Comparison of ENCODE assay signal across 8 cellular contexts in the genomic region with DNA sequence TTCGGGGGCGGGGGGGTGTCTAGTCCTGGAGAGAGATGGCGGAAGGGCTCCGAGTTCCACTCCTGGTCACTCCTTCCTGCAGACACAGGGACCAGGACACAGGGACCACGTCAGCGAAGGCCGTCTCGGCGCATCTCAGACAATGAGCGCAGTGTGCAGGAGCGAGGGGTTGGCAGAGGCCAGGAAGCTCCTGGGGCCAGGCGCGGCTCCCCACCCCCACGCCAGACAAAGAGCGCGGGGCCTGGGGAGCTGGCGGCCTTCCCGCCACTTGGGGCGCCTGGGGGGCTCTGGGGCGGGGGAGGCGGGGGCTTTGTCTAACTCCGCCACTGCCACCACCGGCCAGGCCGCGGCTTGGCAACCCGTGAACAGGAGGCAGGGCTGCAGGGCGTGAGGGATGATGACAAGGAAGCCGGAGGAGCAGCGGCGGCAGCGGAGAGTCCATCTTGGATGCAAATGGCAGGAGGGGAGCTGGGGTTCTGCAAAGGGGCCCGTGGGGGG. TPM values are rescaled to one million over a fixed set of nuclear protein-coding genes. Genes with fewer than 3 reads are reported as not detected.
DNase-seq lines count a peak whose midpoint lies in the region; ATAC-seq and TF ChIP-seq lines count a peak whose summit lies in the region.

No MANE protein-coding gene starts in this region.

- TF ChIP-seq EP300 in sigmoid colon (IDR thresholded peaks at IDR 0.05), result no peak

- ATAC-seq in T-cell (replicated peaks in 1 of 4), result peak; percentile 2 to 26 (median 7)
- no peak for ATAC-seq in HG02610 (IDR thresholded peaks at IDR 0.05; ENCODE audit: unreplicated experiment)

- no peaks in the 10 kb centered on the region for H3K27me3 Mint-ChIP-seq in T-cell

- H3K4me1 Mint-ChIP-seq in T-cell, result peaks cover 15 to 30% (median 28%) of the 10 kb centered on the region in 3 donors

- no peaks in the 10 kb centered on the region for H3K27me3 ChIP-seq in sigmoid colon

- H3K27ac ChIP-seq in sigmoid colon, result peak overlapping the region; percentile 84 to 90 (median 86)

- POLR2A ChIA-PET in T-cell (lab: Charles Lee), result interaction anchor here in 1 of 2 donors (0.6 to 1.1 kb wide), 2 partner anchors 28 to 167 kb away, joined by 3 read pairs; no protein-coding TSS in a partner anchor

- TF ChIP-seq CTCF in AG09309 (IDR thresholded peaks at IDR 0.05; ENCODE audit: control insufficient read depth, insufficient read depth, low read depth, low read length, missing control alignments) (no peak), sigmoid colon (IDR thresholded peaks at IDR 0.05) (no peak)

- peak; percentile 13 for DNase-seq in AG09309 (ENCODE audit: low read depth)
- peak; percentile 62 for DNase-seq in GM19238 (ENCODE audit: insufficient read length, low spot score)
- peak in 16 of 34 experiments; percentile 15 to 44 (median 22) for DNase-seq in T-cell
- DNase-seq in cerebellum (ENCODE audit: low spot score), result peak; percentile 74
- peak; percentile 69 for DNase-seq in iPS-NIHi7 (ENCODE audit: extremely low spot score)
- peak; percentile 88 for DNase-seq in sigmoid colon
- no peak for DNase-seq in NCI-H146 treated with DMSO at 0.1 percent for 48 hours (lab: John Stamatoyannopoulos, UW; ENCODE audit: unreplicated experiment)

- H3K9me3 Mint-ChIP-seq in T-cell, result no peaks in the 10 kb centered on the region

- peak overlapping the region in 1 of 2 donors; percentile 75 for H3K27ac Mint-ChIP-seq in T-cell

- no peak for TF ChIP-seq POLR2A in sigmoid colon (IDR thresholded peaks at IDR 0.05)

- H3K36me3 Mint-ChIP-seq in T-cell, result no peaks in the 10 kb centered on the region

- peaks cover 0 to 29% (median 10%) of the 10 kb centered on the region in 4 donors for H3K36me3 ChIP-seq in sigmoid colon

- 9 to 29% methylated on average over 32 of the region's 32 CpGs for WGBS in sigmoid colon, 2 donors

- H3K4me3 Mint-ChIP-seq in T-cell, result peak overlapping the region; percentile 77 to 79 (median 79)

- CTCF ChIA-PET in T-cell (lab: Charles Lee), result interaction anchor here in 1 of 2 donors (0.6 to 0.7 kb wide), 2 partner anchors 63 to 289 kb away, joined by 3 to 4 read pairs; a partner anchor contains a TSS

- intact Hi-C loops in sigmoid colon (cut with DNase I), result no loop called here

- H3K4me1 ChIP-seq in sigmoid colon, result peaks cover 0 to 44% (median 38%) of the 10 kb centered on the region in 4 donors

- H3K9me3 ChIP-seq in sigmoid colon, result no peaks in the 10 kb centered on the region

- peak overlapping the region; percentile 78 for H3K4me3 ChIP-seq in AG09309 (ENCODE audit: control insufficient read depth, low read depth, low read length)
- peak overlapping the region; percentile 63 to 91 (median 80) for H3K4me3 ChIP-seq in sigmoid colon

RNA-seq across cellular contexts. Expression of a gene that starts 2.2 kb away (rescaled TPM):
- total RNA-seq in T-cell (10 to 100 TPM in 1 of 5 donors, 1 to 10 TPM in 4; 3.5 to 10.8 (median 8.5) TPM), cerebellum (84.7 TPM), sigmoid colon (100 to 1,000 TPM in 3 of 4 donors, 10 to 100 TPM in 1; 98.0 to 153 (median 127) TPM)
- 100 to 1,000 TPM in 1 of 3 donors, 10 to 100 TPM in 2; 56.9 to 102 (median 95.5) TPM for polyA plus RNA-seq in sigmoid colon

RNA-seq across cellular contexts. Expression of a gene that starts 36.2 kb away (rescaled TPM):
- total RNA-seq in T-cell (10 to 100 TPM; 33.7 to 49.7 (median 42.4) TPM), cerebellum (13.0 TPM), sigmoid colon (10 to 100 TPM in 3 of 4 donors, 1 to 10 TPM in 1; 9.3 to 19.1 (median 13.5) TPM)
- polyA plus RNA-seq in sigmoid colon, result 10 to 100 TPM in 1 of 3 donors, 1 to 10 TPM in 2; 7.8 to 16.3 (median 9.7) TPM

RNA-seq across cellular contexts. Expression of a gene that starts 36.5 kb away (rescaled TPM):
- total RNA-seq in T-cell (100 to 1,000 TPM in 1 of 5 donors, 10 to 100 TPM in 4; 48.5 to 105 (median 56.3) TPM), cerebellum (95.9 TPM), sigmoid colon (10 to 100 TPM; 17.4 to 47.6 (median 22.6) TPM)
- 10 to 100 TPM in 1 of 3 donors, 1 to 10 TPM in 2; 4.2 to 10.2 (median 4.2) TPM for polyA plus RNA-seq in sigmoid colon
